28 cellular contexts compared by ENCODE assay signal in the genomic region with DNA sequence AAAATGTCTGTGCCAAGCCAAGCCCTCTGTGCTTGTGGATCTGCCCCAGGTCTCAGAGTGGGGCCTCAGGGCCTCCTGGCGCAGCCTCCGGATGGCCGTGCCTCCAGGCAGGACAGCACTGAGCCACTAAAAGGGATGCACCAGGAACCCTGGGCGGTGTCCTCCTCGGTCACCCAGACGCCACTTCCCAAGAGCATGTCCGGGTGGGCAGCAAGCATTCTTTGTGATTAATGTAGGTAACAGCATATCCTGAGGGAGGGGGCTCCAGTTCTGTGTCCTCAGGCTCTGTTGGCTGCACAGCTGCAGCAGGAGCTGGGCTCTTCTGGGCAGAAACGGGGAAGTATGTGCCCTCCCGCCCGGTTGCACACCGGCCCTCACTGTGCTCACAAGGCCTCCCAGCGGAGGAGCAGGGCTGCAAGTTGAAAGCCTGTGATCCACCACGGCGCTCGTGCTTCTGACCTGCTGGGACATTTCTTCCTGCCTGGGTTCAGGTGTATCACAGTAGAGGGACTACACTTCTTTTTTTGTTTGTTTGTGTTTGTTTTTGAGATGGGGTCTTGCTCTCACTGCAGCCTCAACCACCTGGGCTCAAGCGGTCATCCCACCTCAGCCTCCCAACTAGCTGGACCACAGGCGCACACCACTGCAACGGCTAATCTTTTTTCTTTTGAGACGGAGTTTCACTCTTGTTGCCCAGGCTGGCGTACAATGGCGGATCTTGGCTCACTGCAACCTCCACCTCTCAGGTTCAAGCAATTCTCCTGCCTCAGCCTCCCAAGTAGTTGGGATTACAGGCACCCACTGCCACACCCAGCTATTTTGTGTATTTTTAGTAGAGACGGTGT. TPM values are rescaled to one million over a fixed set of nuclear protein-coding genes. Genes with fewer than 3 reads are reported as not detected.
DNase-seq lines count a peak whose midpoint lies in the region; ATAC-seq, FAIRE-seq and TF ChIP-seq lines count a peak whose summit lies in the region.
"Had no signal": no experiment of that assay in that cellular context is flagged by ENCODE, and none has a peak within 500 bp of the region (broad histone marks: within the 10 kb centered on the region; RNA-seq: fewer than 3 reads in every experiment).

No MANE protein-coding gene starts in this region.

- H3K4me3 Mint-ChIP-seq in activated naive CD8-positive, alpha-beta T cell treated with anti-CD3 and anti-CD28 coated beads, Interleukin-2, amount 50 U/mL, for 24 hours, result no peak overlapping the region
- H3K4me3 Mint-ChIP-seq: activated naive CD4-positive, alpha-beta T cell treated with anti-CD3 and anti-CD28 coated beads, Interleukin-2, amount 10 ng/mL, durations not matched to agents 7 days and 5 days; CD4-positive, CD25-positive, alpha-beta regulatory T cell; nephron had no signal

- H3K36me3 Mint-ChIP-seq in activated naive CD8-positive, alpha-beta T cell treated with anti-CD3 and anti-CD28 coated beads, Interleukin-2, amount 50 U/mL, for 24 hours (ENCODE audit: low read depth), result no peaks in the 10 kb centered on the region

- no peak overlapping the region for H3K27ac Mint-ChIP-seq in activated naive CD8-positive, alpha-beta T cell treated with anti-CD3 and anti-CD28 coated beads, Interleukin-2, amount 50 U/mL, for 24 hours
- H3K27ac Mint-ChIP-seq: activated naive CD4-positive, alpha-beta T cell treated with anti-CD3 and anti-CD28 coated beads, Interleukin-2, amount 10 ng/mL, durations not matched to agents 7 days and 5 days; CD4-positive, CD25-positive, alpha-beta regulatory T cell; nephron had no signal

- H3K27me3 Mint-ChIP-seq in activated naive CD8-positive, alpha-beta T cell treated with anti-CD3 and anti-CD28 coated beads, Interleukin-2, amount 50 U/mL, for 24 hours, result no peaks in the 10 kb centered on the region
- H3K27me3 Mint-ChIP-seq: activated naive CD4-positive, alpha-beta T cell treated with anti-CD3 and anti-CD28 coated beads, Interleukin-2, amount 10 ng/mL, durations not matched to agents 7 days and 5 days; CD4-positive, CD25-positive, alpha-beta regulatory T cell had no signal

- peak overlapping the region; percentile 23 to 96 (median 81) for H3K4me2 ChIP-seq in BLaER1 treated with 17β-estradiol and CSF1 and Interleukin-3, amounts not matched to agents 10 nM and 100 nM

- H3K4me1 Mint-ChIP-seq in activated naive CD8-positive, alpha-beta T cell treated with anti-CD3 and anti-CD28 coated beads, Interleukin-2, amount 50 U/mL, for 24 hours, result peaks cover 2% of the 10 kb centered on the region
- H3K4me1 Mint-ChIP-seq: CD4-positive, CD25-positive, alpha-beta regulatory T cell; nephron had no signal

- peaks cover 0 to 4% (median 0%) of the 10 kb centered on the region in 11 experiments; a peak in 1 of 22 replicates for H3K9me3 ChIP-seq in BLaER1 treated with 17β-estradiol and CSF1 and Interleukin-3, amounts not matched to agents 10 nM and 100 nM (replicated peaks in 1 of 11)
- H3K9me3 ChIP-seq in kidney (ENCODE audit: control insufficient read depth in 1 of 2, low read length in 2 of 2), result no peaks in the 10 kb centered on the region
- H3K9me3 ChIP-seq in pancreas, result no peaks in the 10 kb centered on the region
- H3K9me3 ChIP-seq: body of pancreas, SJCRH30, thyroid gland had no signal

- peaks cover 0 to 11% (median 2%) of the 10 kb centered on the region in 11 experiments; a peak in 10 of 22 replicates for H3K27me3 ChIP-seq in BLaER1 treated with 17β-estradiol and CSF1 and Interleukin-3, amounts not matched to agents 10 nM and 100 nM
- H3K27me3 ChIP-seq in pancreas, result no peaks in the 10 kb centered on the region
- H3K27me3 ChIP-seq: body of pancreas, dorsolateral prefrontal cortex, SJCRH30, thyroid gland had no signal

- 0 out of 22 replicates have a peak overlapping the region, but pooled peaks of 1 of the 11 experiments have one; percentile 27 for H3K9ac ChIP-seq in BLaER1 treated with 17β-estradiol and CSF1 and Interleukin-3, amounts not matched to agents 10 nM and 100 nM
- no peak overlapping the region for H3K9ac ChIP-seq in kidney (ENCODE audit: low read length in 2 of 2)
- H3K9ac ChIP-seq: parathyroid adenoma had no signal

- TF ChIP-seq CTCF in kidney (IDR thresholded peaks at IDR 0.05; ENCODE audit: borderline replicate concordance, extremely low read depth, insufficient read depth), result no peak
- TF ChIP-seq CTCF in pancreas (IDR thresholded peaks at IDR 0.05), result no peak

- H4K20me1 ChIP-seq in BLaER1 treated with 17β-estradiol and CSF1 and Interleukin-3, amounts not matched to agents 10 nM and 100 nM, result peaks cover 0 to 70% (median 45%) of the 10 kb centered on the region in 11 experiments; a peak in 19 of 22 replicates

- intact Hi-C loops in kidney (cut with DNase I), result no loop called here
- intact Hi-C loops in posterior vena cava (cut with DNase I), result loop anchor here in 1 of 2 donors (2.0 kb wide), 1 partner anchor 59 kb away; no protein-coding TSS in a partner anchor
- intact Hi-C loops in pancreas (cut with DNase I), result no loop called here

- DNase-seq in MV-4-11 (lab: John Stamatoyannopoulos, UW), result peak; percentile 23
- peak; percentile 49 for DNase-seq in kidney
- peak; percentile 58 for DNase-seq in posterior vena cava (ENCODE audit: low spot score)
- no peak for DNase-seq in pancreas
- DNase-seq in activated naive CD8-positive, alpha-beta T cell treated with anti-CD3 and anti-CD28 coated beads, Interleukin-2, amount 50 U/mL, for 24 hours, result no peak
- DNase-seq: activated naive CD4-positive, alpha-beta T cell treated with anti-CD3 and anti-CD28 coated beads, Interleukin-2, amount 10 ng/mL, durations not matched to agents 7 days and 5 days; Calu3; CD4-positive, CD25-positive, alpha-beta regulatory T cell; cerebellar nuclear complex; DMS79 treated with DMSO at 0.1 percent for 48 hours; foreskin melanocyte; GDM1; Karpas-422; NCI-H1436; NCI-H2081 treated with DMSO at 0.1 percent for 48 hours; NCI-H345; NCI-H748 treated with DMSO at 0.1 percent for 48 hours; SJCRH30; stimulated activated CD4-positive, alpha-beta T cell treated with anti-CD3 and anti-CD28 coated beads, Interleukin-4, amount 100 ng/mL, for 1 hour; SW 1271; thyroid gland had no signal

- 95 to 98% methylated on average over 22 of the region's 22 CpGs for WGBS in pancreas, 2 donors

- peaks cover 32 to 82% (median 69%) of the 10 kb centered on the region in 10 experiments for H3K4me1 ChIP-seq in BLaER1 treated with 17β-estradiol and CSF1 and Interleukin-3, amounts not matched to agents 10 nM and 100 nM
- no peaks in the 10 kb centered on the region for H3K4me1 ChIP-seq in kidney (ENCODE audit: control insufficient read depth in 1 of 2, insufficient read depth in 1 of 2, low read depth in 1 of 2, low read length in 2 of 2)
- H3K4me1 ChIP-seq in pancreas, result no peaks in the 10 kb centered on the region
- H3K4me1 ChIP-seq: body of pancreas, parathyroid adenoma, thyroid gland had no signal

- ATAC-seq in pancreas (no peak), GM18907 (IDR thresholded peaks at IDR 0.05; ENCODE audit: unreplicated experiment) (no peak)
- ATAC-seq in activated naive CD8-positive, alpha-beta T cell treated with anti-CD3 and anti-CD28 coated beads, Interleukin-2, amount 50 U/mL, for 24 hours, result no peak
- ATAC-seq: body of pancreas had no signal

- H3K27ac ChIP-seq in BLaER1 treated with 17β-estradiol and CSF1 and Interleukin-3, amounts not matched to agents 10 nM and 100 nM, result no peak overlapping the region
- H3K27ac ChIP-seq in kidney (ENCODE audit: low read depth in 2 of 2, low read length in 2 of 2), result no peak overlapping the region
- no peak overlapping the region for H3K27ac ChIP-seq in pancreas
- H3K27ac ChIP-seq: body of pancreas, dorsolateral prefrontal cortex, parathyroid adenoma, SJCRH30, thyroid gland had no signal

- no peaks in the 10 kb centered on the region for H3K9me3 Mint-ChIP-seq in activated naive CD8-positive, alpha-beta T cell treated with anti-CD3 and anti-CD28 coated beads, Interleukin-2, amount 50 U/mL, for 24 hours
- H3K9me3 Mint-ChIP-seq: activated naive CD4-positive, alpha-beta T cell treated with anti-CD3 and anti-CD28 coated beads, Interleukin-2, amount 10 ng/mL, durations not matched to agents 7 days and 5 days had no signal

- H3K36me3 ChIP-seq in BLaER1 treated with 17β-estradiol and CSF1 and Interleukin-3, amounts not matched to agents 10 nM and 100 nM, result peaks cover 0 to 41% (median 26%) of the 10 kb centered on the region in 11 experiments; a peak in 19 of 22 replicates
- H3K36me3 ChIP-seq in kidney (ENCODE audit: control insufficient read depth in 1 of 2, insufficient read depth in 2 of 2, low read length in 2 of 2) (peaks cover 0 to 4% of the 10 kb centered on the region in 2 donors), pancreas (no peaks in the 10 kb centered on the region)
- H3K36me3 ChIP-seq: SJCRH30, thyroid gland had no signal

- no peak overlapping the region for H3K4me3 ChIP-seq in BLaER1 treated with 17β-estradiol and CSF1 and Interleukin-3, amounts not matched to agents 10 nM and 100 nM
- H3K4me3 ChIP-seq in kidney (ENCODE audit: low read length in 2 of 2), result no peak overlapping the region
- no peak overlapping the region for H3K4me3 ChIP-seq in pancreas
- H3K4me3 ChIP-seq: body of pancreas, dorsolateral prefrontal cortex, SJCRH30, thyroid gland had no signal

- no peak for FAIRE-seq in kidney (lab: Jason Lieb, UNC)
- no peak for FAIRE-seq in pancreas (lab: Jason Lieb, UNC)
- FAIRE-seq: RCC 7860 had no signal

RNA-seq across cellular contexts. Expression of gene CHMP6, which starts 37.9 kb away (rescaled TPM):
- total RNA-seq in kidney, result 28.0 TPM
- polyA plus RNA-seq in kidney (ENCODE audit: insufficient read depth, low read depth, low replicate concordance), result 34.1 TPM
- total RNA-seq in posterior vena cava, result 10 to 100 TPM; 23.7 to 25.9 TPM
- 10 to 100 TPM in 4 of 6 donors, 1 to 10 TPM in 2; 9.5 to 15.1 (median 12.4) TPM for total RNA-seq in pancreas
- polyA plus RNA-seq in pancreas, result 10 to 100 TPM; 22.4 to 30.8 TPM

Comparison
In these comparisons a context has a peak if more than half of its experiments do, and no peak if none do; other contexts are left out.
1. DNase-seq: peak in MV-4-11 (single experiment), kidney (single experiment) and posterior vena cava (single experiment); none in pancreas (0 of 6) and activated naive CD8-positive, alpha-beta T cell treated with anti-CD3 and anti-CD28 coated beads, Interleukin-2, amount 50 U/mL, for 24 hours (single experiment).